ENCODE assay signal across 8 cellular contexts in the genomic region with DNA sequence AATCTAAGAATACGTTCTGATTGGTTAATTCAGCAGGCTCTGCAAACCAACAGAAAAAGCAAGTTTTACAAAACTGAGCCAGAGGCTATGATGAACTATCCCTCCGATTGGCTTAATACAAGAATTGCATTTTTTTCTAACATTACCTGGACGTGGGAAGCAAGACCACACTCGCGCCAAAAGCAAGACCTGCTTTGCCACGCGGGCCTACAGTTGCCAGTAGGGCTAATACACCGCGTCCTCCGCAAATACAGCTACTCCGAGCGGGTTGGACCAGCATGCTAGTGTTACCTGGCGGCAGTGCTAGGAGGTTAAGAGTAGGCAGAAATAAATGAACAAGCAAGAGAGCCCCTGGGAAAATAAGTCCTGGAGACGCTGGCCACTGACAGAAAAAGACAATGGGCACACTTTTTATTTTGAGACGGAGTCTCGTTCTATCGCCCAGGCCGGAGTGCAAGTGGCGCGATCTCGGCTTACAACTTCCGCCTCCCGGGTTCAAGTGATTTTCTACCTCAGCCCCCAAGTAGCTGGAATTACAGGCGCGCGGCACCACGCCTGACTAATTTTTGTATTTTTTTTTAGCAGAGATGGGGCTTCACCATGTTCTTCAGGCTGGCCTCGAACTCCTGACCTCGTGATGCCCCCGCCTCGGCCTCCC.
DNase-seq lines count a peak whose midpoint lies in the region; ATAC-seq, FAIRE-seq and TF ChIP-seq lines count a peak whose summit lies in the region.

No MANE protein-coding gene starts in this region.

- peak overlapping the region; percentile 98 for H3K23ac ChIP-seq in neuronal stem cell (ENCODE audit: low read depth, low read length, poor library complexity)

- no peak overlapping the region for H2BK5ac ChIP-seq in neuronal stem cell (ENCODE audit: low read length)

- H3K79me1 ChIP-seq in neuronal stem cell (ENCODE audit: low read depth, low read length), result no peaks in the 10 kb centered on the region

- peak overlapping the region; percentile 59 for H3K4me2 ChIP-seq in neuronal stem cell (ENCODE audit: insufficient read depth, low read length, poor library complexity, severe bottlenecking)

- H3K4ac ChIP-seq in neuronal stem cell (ENCODE audit: low read length), result no peak overlapping the region

- H3K4me1 Mint-ChIP-seq in endodermal cell, result peaks cover 8% of the 10 kb centered on the region

- H3K4me3 ChIP-seq in endodermal cell (ENCODE audit: low read length) (peak overlapping the region; percentile 81), neuronal stem cell (ENCODE audit: low read length in 2 of 2) (peak overlapping the region; percentile 57 to 80)

- H2BK15ac ChIP-seq in neuronal stem cell (ENCODE audit: low read length), result no peak overlapping the region

- whole genome bisulfite sequencing in endodermal cell (ENCODE audit: insufficient coverage in 1 of 2, insufficient read length in 1 of 2), 2 experiments, result 84 to 89% methylated on average over 30 to 31 of the region's 31 CpGs
- no CpG with 5 or more reads among the region's 31 CpGs for WGBS in neuronal stem cell (ENCODE audit: extremely low coverage in 2 of 2, insufficient read length in 2 of 2, insufficient replicate concordance in 1 of 2), 2 donors

- peak overlapping the region; percentile 86 for H2AFZ ChIP-seq in neuronal stem cell (ENCODE audit: low read length)

- no peaks in the 10 kb centered on the region for H3K36me3 ChIP-seq in endodermal cell (ENCODE audit: control insufficient read depth, insufficient read depth, low read length)
- no peaks in the 10 kb centered on the region for H3K36me3 ChIP-seq in neuronal stem cell (replicated peaks in 1 of 2; ENCODE audit: control insufficient read depth in 2 of 2, insufficient read depth in 2 of 2, low read length in 2 of 2)

- DNase-seq in endodermal cell (peak; percentile 74), neuronal stem cell (ENCODE audit: low spot score) (no peak), GM19238 (ENCODE audit: insufficient read length, low spot score) (no peak), SW 1271 (lab: John Stamatoyannopoulos, UW) (no peak), left lobe of liver (ENCODE audit: low spot score) (no peak)

- peak overlapping the region; percentile 64 for H3K4me3 Mint-ChIP-seq in endodermal cell

- no peak overlapping the region for H4K91ac ChIP-seq in neuronal stem cell (ENCODE audit: low read depth, low read length, poor library complexity)

- H4K8ac ChIP-seq in neuronal stem cell (ENCODE audit: low read depth, low read length), result no peak overlapping the region

- no peaks in the 10 kb centered on the region for H3K9me3 Mint-ChIP-seq in endodermal cell

- no peaks in the 10 kb centered on the region for H3K4me1 ChIP-seq in endodermal cell (ENCODE audit: control insufficient read depth, insufficient read depth, low read length)
- H3K4me1 ChIP-seq in neuronal stem cell (ENCODE audit: control insufficient read depth in 2 of 2, insufficient read depth in 1 of 2, low read depth in 1 of 2, low read length in 2 of 2), result peaks cover 0 to 7% of the 10 kb centered on the region in 2 donors

- no peak overlapping the region for H2BK120ac ChIP-seq in neuronal stem cell (ENCODE audit: low read depth, low read length)

- H3K27me3 Mint-ChIP-seq in endodermal cell (ENCODE audit: insufficient read depth), result no peaks in the 10 kb centered on the region

- H3K18ac ChIP-seq in neuronal stem cell (ENCODE audit: low read length), result peak overlapping the region; percentile 11

- H3K36me3 Mint-ChIP-seq in endodermal cell (ENCODE audit: low read depth), result no peaks in the 10 kb centered on the region

- H3K14ac ChIP-seq in neuronal stem cell (ENCODE audit: low read length), result no peak overlapping the region

- ATAC-seq in HG02981 (IDR thresholded peaks at IDR 0.05; ENCODE audit: unreplicated experiment) (peak; percentile 7), left lobe of liver (no peak)
- peak; percentile 9 to 14 for ATAC-seq in activated CD4-positive, CD25-positive, alpha-beta regulatory T cell treated with anti-CD3 and anti-CD28 coated beads, Interleukin-2, amount 50 U/mL, for 24 hours

- H3K27me3 ChIP-seq in endodermal cell (ENCODE audit: control insufficient read depth, insufficient read depth, low read length, poor library complexity, severe bottlenecking) (peaks cover 9% of the 10 kb centered on the region), neuronal stem cell (ENCODE audit: control insufficient read depth in 3 of 3, insufficient read depth in 3 of 3, low read depth in 1 of 3, low read length in 3 of 3) (no peaks in the 10 kb centered on the region)

- peak overlapping the region; percentile 18 for H3K27ac ChIP-seq in endodermal cell (ENCODE audit: low read depth, low read length)
- H3K27ac ChIP-seq in neuronal stem cell (replicated peaks; ENCODE audit: low read length), result peak overlapping the region; percentile 74

- TF ChIP-seq CTCF in endodermal cell (conservative IDR thresholded peaks at IDR 0.05), result no peak

- H3K27ac Mint-ChIP-seq in endodermal cell, result peak overlapping the region; percentile 87

- H3K9me3 ChIP-seq in endodermal cell (ENCODE audit: control insufficient read depth, low read length) (no peaks in the 10 kb centered on the region), neuronal stem cell (replicated peaks in 1 of 2; ENCODE audit: control insufficient read depth in 2 of 2, insufficient read depth in 1 of 2, low read depth in 1 of 2, low read length in 2 of 2) (no peaks in the 10 kb centered on the region)

- H2BK12ac ChIP-seq in neuronal stem cell (ENCODE audit: low read length), result no peak overlapping the region

- H3K9ac ChIP-seq in endodermal cell (ENCODE audit: extremely low read depth, low read length, poor library complexity, severe bottlenecking) (no peak overlapping the region), neuronal stem cell (ENCODE audit: low read depth, low read length, poor library complexity) (peak overlapping the region; percentile 56)

- peak; percentile 94 for FAIRE-seq in G401.6 (lab: Jason Lieb, UNC)

- no peak overlapping the region for H2AK5ac ChIP-seq in neuronal stem cell (ENCODE audit: low read depth, low read length)
